13 cellular contexts compared by ENCODE assay signal in genomic region chr12:124464830-124465229, GRCh38.
A peak's percentile ranks its signal among the peaks of the same experiment; 100 is the strongest.
DNase-seq lines count a peak whose midpoint lies in the region; ATAC-seq and TF ChIP-seq lines count a peak whose summit lies in the region.
"Had no signal": no experiment of that assay in that cellular context is flagged by ENCODE, and none has a peak within 500 bp of the region (broad histone marks: within the 10 kb centered on the region; RNA-seq: fewer than 3 reads in every experiment).

No MANE protein-coding gene starts in this region.

- H3K27ac Mint-ChIP-seq in Calu3 (ENCODE audit: unreplicated experiment) (peak overlapping the region; percentile 36), natural killer cell (peak overlapping the region; percentile 87 to 94)
- peak overlapping the region; percentile 54 for H3K27ac Mint-ChIP-seq in activated T-helper 17 cell treated with anti-CD3 and anti-CD28 coated beads, Interleukin-2, amount 50 U/mL, for 72 hours

- peaks cover 24% of the 10 kb centered on the region for H3K36me3 Mint-ChIP-seq in activated T-cell treated with anti-CD3 and anti-CD28 coated beads, Interleukin-2, amount 50 U/mL, for 4 hours (ENCODE audit: insufficient read depth)
- H3K36me3 Mint-ChIP-seq in Calu3 (ENCODE audit: insufficient read depth, unreplicated experiment) (peaks cover 70% of the 10 kb centered on the region), natural killer cell (no peaks in the 10 kb centered on the region)
- H3K36me3 Mint-ChIP-seq in activated T-helper 17 cell treated with anti-CD3 and anti-CD28 coated beads, Interleukin-2, amount 50 U/mL, for 72 hours (ENCODE audit: low read depth): peaks cover 43% of the 10 kb centered on the region

- no peak for TF ChIP-seq CTCF in Calu3 (IDR thresholded peaks at IDR 0.05; ENCODE audit: unreplicated experiment)
- TF ChIP-seq CTCF in natural killer cell (IDR thresholded peaks at IDR 0.05): no peak

- peak overlapping the region; percentile 11 for H3K4me3 Mint-ChIP-seq in activated T-cell treated with anti-CD3 and anti-CD28 coated beads, Interleukin-2, amount 50 U/mL, for 4 hours
- no peak overlapping the region for H3K4me3 Mint-ChIP-seq in Calu3 (ENCODE audit: low read depth, unreplicated experiment)
- peak overlapping the region; percentile 74 for H3K4me3 Mint-ChIP-seq in activated T-helper 17 cell treated with anti-CD3 and anti-CD28 coated beads, Interleukin-2, amount 50 U/mL, for 72 hours
- peak overlapping the region; percentile 78 for H3K4me3 Mint-ChIP-seq in natural killer cell
- H3K4me3 Mint-ChIP-seq: H9 had no signal

- peaks cover 46% of the 10 kb centered on the region for H3K4me1 Mint-ChIP-seq in activated T-cell treated with anti-CD3 and anti-CD28 coated beads, Interleukin-2, amount 50 U/mL, for 4 hours (ENCODE audit: low read depth)
- peaks cover 4% of the 10 kb centered on the region for H3K4me1 Mint-ChIP-seq in Calu3 (ENCODE audit: low read depth, unreplicated experiment)
- H3K4me1 Mint-ChIP-seq in activated T-helper 17 cell treated with anti-CD3 and anti-CD28 coated beads, Interleukin-2, amount 50 U/mL, for 72 hours: peaks cover 33% of the 10 kb centered on the region
- peaks cover 44 to 83% of the 10 kb centered on the region in 2 donors for H3K4me1 Mint-ChIP-seq in natural killer cell

- no TSS peak for BruUV-seq in Calu3 (replicated peaks; lab: Mats Ljungman, UMichigan)

- intact Hi-C loops in Calu3 (cut with micrococcal nuclease; ENCODE audit: unreplicated experiment) (no loop called here), natural killer cell (cut with micrococcal nuclease) (loop anchor here (5.0 kb wide), 1 partner anchor 118 kb away; no protein-coding TSS in a partner anchor)

- H3K27me3 Mint-ChIP-seq in activated T-cell treated with anti-CD3 and anti-CD28 coated beads, Interleukin-2, amount 50 U/mL, for 4 hours (ENCODE audit: low read depth): no peaks in the 10 kb centered on the region
- H3K27me3 Mint-ChIP-seq in Calu3 (ENCODE audit: unreplicated experiment) (no peaks in the 10 kb centered on the region), natural killer cell (ENCODE audit: low read depth in 2 of 2) (no peaks in the 10 kb centered on the region)
- no peaks in the 10 kb centered on the region for H3K27me3 Mint-ChIP-seq in activated T-helper 17 cell treated with anti-CD3 and anti-CD28 coated beads, Interleukin-2, amount 50 U/mL, for 72 hours

- CTCF ChIA-PET in Calu3 (lab: Charles Lee): no interaction called here

- no peak for DNase-seq in activated T-cell treated with anti-CD3 and anti-CD28 coated beads, Interleukin-2, amount 50 U/mL, for 4 hours
- DNase-seq in activated T-cell treated with anti-CD3 and anti-CD28 coated beads for 4 hours: no peak
- no peak for DNase-seq in Calu3
- no peak for DNase-seq in natural killer cell
- no peak for DNase-seq in midbrain (lab: John Stamatoyannopoulos, UW)
- DNase-seq: activated CD4-positive, alpha-beta T cell treated with anti-CD3 and anti-CD28 coated beads for 4 hours; H9; lower lobe of right lung; NCI-H187 treated with DMSO at 0.1 percent for 48 hours; NCI-H446 treated with DMSO at 0.1 percent for 48 hours had no signal

- H3K9me3 Mint-ChIP-seq in activated T-cell treated with anti-CD3 and anti-CD28 coated beads, Interleukin-2, amount 50 U/mL, for 4 hours: peaks cover 3% of the 10 kb centered on the region
- no peaks in the 10 kb centered on the region for H3K9me3 Mint-ChIP-seq in Calu3 (ENCODE audit: low read depth, unreplicated experiment)
- H3K9me3 Mint-ChIP-seq in activated T-helper 17 cell treated with anti-CD3 and anti-CD28 coated beads, Interleukin-2, amount 50 U/mL, for 72 hours: no peaks in the 10 kb centered on the region
- peaks cover 0 to 2% of the 10 kb centered on the region in 2 donors for H3K9me3 Mint-ChIP-seq in natural killer cell

- ATAC-seq in activated T-cell treated with anti-CD3 and anti-CD28 coated beads, Interleukin-2, amount 50 U/mL, for 4 hours: no peak
- ATAC-seq in activated T-helper 17 cell treated with anti-CD3 and anti-CD28 coated beads, Interleukin-2, amount 50 U/mL, for 72 hours (replicated peaks): no peak
- ATAC-seq in natural killer cell (no peak), HG03442 (IDR thresholded peaks at IDR 0.05; ENCODE audit: unreplicated experiment) (no peak), GM21360 (IDR thresholded peaks at IDR 0.05; ENCODE audit: unreplicated experiment) (no peak)
- ATAC-seq: lower lobe of right lung had no signal

Comparison
In these comparisons a context has a peak if more than half of its experiments do, and no peak if none do; other contexts are left out.
1. H3K27ac Mint-ChIP-seq: peak in every context shown above with its lines; median percentile 90 in natural killer cell; 54 in activated T-helper 17 cell treated with anti-CD3 and anti-CD28 coated beads, Interleukin-2, amount 50 U/mL, for 72 hours; 36 in Calu3.